In the genomic region with DNA sequence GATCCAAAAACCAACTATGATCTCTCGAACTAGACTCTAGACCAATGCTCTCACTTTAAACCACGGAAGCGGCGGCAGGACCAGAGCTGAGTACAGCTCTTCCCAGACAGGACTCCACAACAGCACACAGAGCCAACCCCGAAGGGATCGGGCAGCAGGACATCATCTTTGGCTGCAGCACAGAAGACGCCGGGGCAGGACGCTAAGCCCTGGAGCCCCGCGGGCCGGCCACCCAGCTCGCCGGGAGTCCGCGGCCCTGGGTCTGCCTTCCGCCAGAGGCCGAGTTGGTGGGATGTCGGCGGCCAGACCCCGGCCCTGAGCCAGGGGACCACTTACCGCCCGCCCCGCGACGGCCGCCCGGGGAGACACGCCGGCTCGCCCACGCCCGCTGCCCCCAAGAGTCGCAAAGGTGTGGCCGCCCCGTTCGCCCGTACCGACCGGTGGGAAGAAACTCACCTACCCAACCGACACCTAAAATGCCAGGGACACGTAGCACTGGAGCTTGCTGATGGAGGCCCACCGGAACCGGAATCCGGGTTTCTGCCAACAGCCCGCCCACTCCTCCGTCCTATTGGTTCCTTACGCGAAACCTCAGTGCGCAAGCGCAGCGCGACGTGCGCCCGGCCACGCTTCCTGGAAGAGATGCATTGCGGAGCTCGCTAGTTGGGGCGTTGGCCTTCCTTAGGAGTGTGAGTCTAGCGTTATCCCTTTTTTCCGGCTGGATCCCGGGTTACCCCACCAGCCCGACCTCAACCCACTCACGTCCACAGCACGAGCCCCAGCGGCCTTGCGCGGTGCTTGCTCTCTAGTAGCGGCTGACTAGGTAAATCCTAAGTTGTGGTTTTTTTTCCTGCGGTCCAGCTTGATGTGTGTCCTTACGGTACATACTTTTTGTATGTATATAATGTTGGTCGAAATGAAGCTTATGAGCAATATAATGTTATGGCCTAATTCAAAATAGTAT, we compare ENCODE assay signal across 8 cellular contexts. TPM values are rescaled to one million over a fixed set of nuclear protein-coding genes. Genes with fewer than 3 reads are reported as not detected.
DNase-seq lines count a peak whose midpoint lies in the region; ATAC-seq and TF ChIP-seq lines count a peak whose summit lies in the region.

A gene (minus strand): TSS at position 510 of the 964 bp plus-strand sequence. CDS start 1,623 bp downstream, outside the sequence.

- H3K36me3 ChIP-seq in smooth muscle cell (ENCODE audit: low read depth): peaks cover 10% of the 10 kb centered on the region

- H3K36me3 Mint-ChIP-seq in WTC11: peaks cover 16% of the 10 kb centered on the region

- H3K4me1 ChIP-seq in smooth muscle cell (ENCODE audit: low read depth): peaks cover 23% of the 10 kb centered on the region

- peak within 1 kb of the TSS; percentile 97 for H3K4me2 ChIP-seq in smooth muscle cell

- H3K4me3 Mint-ChIP-seq in WTC11: peak within 1 kb of the TSS; percentile 100

- CTCF ChIA-PET in AG04450 (lab: Charles Lee): interaction anchor here (0.5 to 8.7 kb wide), 7 partner anchors 13 to 656 kb away, joined by 3 to 53 read pairs (median 3); no protein-coding TSS in a partner anchor
- CTCF ChIA-PET in WTC11 (lab: Charles Lee): interaction anchor here (0.9 to 1.6 kb wide), 3 partner anchors 16 to 496 kb away, joined by 3 to 16 read pairs (median 5); no protein-coding TSS in a partner anchor

- WGBS in smooth muscle cell (ENCODE audit: low lambda C conversion rate): 2% methylated on average over 67 of the region's 73 CpGs

- TF ChIP-seq CTCF in AG04450 (IDR thresholded peaks at IDR 0.05; ENCODE audit: low read depth, low read length): no peak
- no peak for TF ChIP-seq CTCF in WTC11 (IDR thresholded peaks at IDR 0.05)
- TF ChIP-seq CTCF in cardiac fibroblast (IDR thresholded peaks at IDR 0.05; ENCODE audit: low read depth, low read length): no peak
- TF ChIP-seq CTCF in smooth muscle cell (IDR thresholded peaks at IDR 0.05; ENCODE audit: borderline replicate concordance, insufficient read depth, poor library complexity, severe bottlenecking): no peak

- H2AFZ ChIP-seq in smooth muscle cell (ENCODE audit: low read depth): peak within 1 kb of the TSS; percentile 79

- H3F3A ChIP-seq in smooth muscle cell (ENCODE audit: low read depth): no peaks in the 10 kb centered on the region

- H4K20me1 ChIP-seq in smooth muscle cell (ENCODE audit: low read depth): peaks cover 45% of the 10 kb centered on the region

- H3K4me3 ChIP-seq in AG04450 (ENCODE audit: low read depth, low read length) (peak within 1 kb of the TSS; percentile 93), cardiac fibroblast (replicated peaks in 1 of 2; ENCODE audit: low read depth in 2 of 2, low read length in 2 of 2) (peak within 1 kb of the TSS; percentile 81 to 82), smooth muscle cell (peak within 1 kb of the TSS; percentile 90)

- no peaks in the 10 kb centered on the region for H3K27me3 ChIP-seq in AG04450 (ENCODE audit: control insufficient read depth, insufficient read depth, low read length)
- no peaks in the 10 kb centered on the region for H3K27me3 ChIP-seq in smooth muscle cell (ENCODE audit: low read depth)

- peaks cover 51% of the 10 kb centered on the region for H3K79me2 ChIP-seq in smooth muscle cell (ENCODE audit: low read depth)

- no peaks in the 10 kb centered on the region for H3K9me3 Mint-ChIP-seq in WTC11

- peak within 1 kb of the TSS; percentile 91 for H3K9ac ChIP-seq in smooth muscle cell (ENCODE audit: low read depth)

- no peaks in the 10 kb centered on the region for H3K27me3 Mint-ChIP-seq in WTC11 (ENCODE audit: low read depth)

- peak; percentile 94 for DNase-seq in AG04450 (ENCODE audit: low read depth, low spot score)
- DNase-seq in NCI-H226: peak; percentile 94
- DNase-seq in WTC11 (ENCODE audit: low spot score): peak; percentile 94
- DNase-seq in cardiac fibroblast (ENCODE audit: low read depth in 2 of 2): peak; percentile 98
- peak; percentile 96 for DNase-seq in iPS-NIHi7 (ENCODE audit: extremely low spot score)
- peak; percentile 78 for DNase-seq in smooth muscle cell (lab: John Stamatoyannopoulos, UW; ENCODE audit: unreplicated experiment)

- peak; percentile 97 for ATAC-seq in GM18909 (IDR thresholded peaks at IDR 0.05; ENCODE audit: poor library complexity, unreplicated experiment)
- ATAC-seq in HG03175 (IDR thresholded peaks at IDR 0.05; ENCODE audit: unreplicated experiment): peak; percentile 98
- ATAC-seq in WTC11: peak; percentile 94

- H3K27ac ChIP-seq in AG04450 (ENCODE audit: low read depth, low read length) (peak within 1 kb of the TSS; percentile 89), smooth muscle cell (ENCODE audit: low read depth) (peak within 1 kb of the TSS; percentile 34)

- POLR2A ChIA-PET in AG04450 (lab: Yijun Ruan, JAX) (interaction anchor here (0.6 to 1.9 kb wide), 18 partner anchors 8 to 1324 kb away, joined by 3 to 9 read pairs (median 4); a partner anchor contains a TSS), WTC11 (lab: Charles Lee) (interaction anchor here (1.0 to 1.6 kb wide), 3 partner anchors 8 to 23 kb away, joined by 3 to 4 read pairs (median 4); no protein-coding TSS in a partner anchor)

- peaks cover 26% of the 10 kb centered on the region for H3K4me1 Mint-ChIP-seq in WTC11

- peak within 1 kb of the TSS; percentile 90 for H3K27ac Mint-ChIP-seq in WTC11

- H3K9me3 ChIP-seq in AG04450 (ENCODE audit: control insufficient read depth, insufficient read depth, low read length): no peaks in the 10 kb centered on the region
- H3K9me3 ChIP-seq in smooth muscle cell (replicated peaks; ENCODE audit: low read depth): no peaks in the 10 kb centered on the region

TF ChIP-seq in WTC11, 78 proteins besides CTCF, POLR2A, EP300 and RAD21 (continues in another document):
- TF ChIP-seq FOXJ3 (CRISPR knock-in tag; IDR thresholded peaks at IDR 0.05; ENCODE audit: borderline replicate concordance) (no peak), JUN (CRISPR knock-in tag; IDR thresholded peaks at IDR 0.05) (no peak), TEAD1 (CRISPR knock-in tag; IDR thresholded peaks at IDR 0.05) (no peak), NR3C1 (CRISPR knock-in tag; conservative IDR thresholded peaks at IDR 0.05; ENCODE audit: low read depth) (no peak), ZNF263 (CRISPR knock-in tag; IDR thresholded peaks at IDR 0.05; ENCODE audit: low read depth) (no peak), NFYB (CRISPR knock-in tag; conservative IDR thresholded peaks at IDR 0.05; ENCODE audit: low read depth) (peak; percentile 85), ZNF671 (CRISPR knock-in tag; IDR thresholded peaks at IDR 0.05) (no peak), ZNF138 (CRISPR knock-in tag; conservative IDR thresholded peaks at IDR 0.05) (0 out of 2 replicates have a peak, but pooled peaks have one; percentile 62), ATF1 (CRISPR knock-in tag; IDR thresholded peaks at IDR 0.05) (no peak), SMAD4 (CRISPR knock-in tag; IDR thresholded peaks at IDR 0.05) (no peak), ZBTB21 (CRISPR knock-in tag; IDR thresholded peaks at IDR 0.05; ENCODE audit: borderline replicate concordance) (no peak; the same call in 1 of the 2 replicates), OVOL2 (CRISPR knock-in tag; IDR thresholded peaks at IDR 0.05; ENCODE audit: borderline replicate concordance) (no peak)
- TF ChIP-seq, protein P1, sequence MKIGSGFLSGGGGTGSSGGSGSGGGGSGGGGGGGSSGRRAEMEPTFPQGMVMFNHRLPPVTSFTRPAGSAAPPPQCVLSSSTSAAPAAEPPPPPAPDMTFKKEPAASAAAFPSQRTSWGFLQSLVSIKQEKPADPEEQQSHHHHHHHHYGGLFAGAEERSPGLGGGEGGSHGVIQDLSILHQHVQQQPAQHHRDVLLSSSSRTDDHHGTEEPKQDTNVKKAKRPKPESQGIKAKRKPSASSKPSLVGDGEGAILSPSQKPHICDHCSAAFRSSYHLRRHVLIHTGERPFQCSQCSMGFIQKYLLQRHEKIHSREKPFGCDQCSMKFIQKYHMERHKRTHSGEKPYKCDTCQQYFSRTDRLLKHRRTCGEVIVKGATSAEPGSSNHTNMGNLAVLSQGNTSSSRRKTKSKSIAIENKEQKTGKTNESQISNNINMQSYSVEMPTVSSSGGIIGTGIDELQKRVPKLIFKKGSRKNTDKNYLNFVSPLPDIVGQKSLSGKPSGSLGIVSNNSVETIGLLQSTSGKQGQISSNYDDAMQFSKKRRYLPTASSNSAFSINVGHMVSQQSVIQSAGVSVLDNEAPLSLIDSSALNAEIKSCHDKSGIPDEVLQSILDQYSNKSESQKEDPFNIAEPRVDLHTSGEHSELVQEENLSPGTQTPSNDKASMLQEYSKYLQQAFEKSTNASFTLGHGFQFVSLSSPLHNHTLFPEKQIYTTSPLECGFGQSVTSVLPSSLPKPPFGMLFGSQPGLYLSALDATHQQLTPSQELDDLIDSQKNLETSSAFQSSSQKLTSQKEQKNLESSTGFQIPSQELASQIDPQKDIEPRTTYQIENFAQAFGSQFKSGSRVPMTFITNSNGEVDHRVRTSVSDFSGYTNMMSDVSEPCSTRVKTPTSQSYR (CRISPR knock-in tag; IDR thresholded peaks at IDR 0.05): no peak
- TF ChIP-seq, protein P2, sequence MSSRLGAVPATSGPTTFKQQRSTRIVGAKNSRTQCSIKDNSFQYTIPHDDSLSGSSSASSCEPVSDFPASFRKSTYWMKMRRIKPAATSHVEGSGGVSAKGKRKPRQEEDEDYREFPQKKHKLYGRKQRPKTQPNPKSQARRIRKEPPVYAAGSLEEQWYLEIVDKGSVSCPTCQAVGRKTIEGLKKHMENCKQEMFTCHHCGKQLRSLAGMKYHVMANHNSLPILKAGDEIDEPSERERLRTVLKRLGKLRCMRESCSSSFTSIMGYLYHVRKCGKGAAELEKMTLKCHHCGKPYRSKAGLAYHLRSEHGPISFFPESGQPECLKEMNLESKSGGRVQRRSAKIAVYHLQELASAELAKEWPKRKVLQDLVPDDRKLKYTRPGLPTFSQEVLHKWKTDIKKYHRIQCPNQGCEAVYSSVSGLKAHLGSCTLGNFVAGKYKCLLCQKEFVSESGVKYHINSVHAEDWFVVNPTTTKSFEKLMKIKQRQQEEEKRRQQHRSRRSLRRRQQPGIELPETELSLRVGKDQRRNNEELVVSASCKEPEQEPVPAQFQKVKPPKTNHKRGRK (CRISPR knock-in tag; IDR thresholded peaks at IDR 0.05; ENCODE audit: borderline replicate concordance): no peak

RNA-seq across cellular contexts. Expression of the gene that starts here (rescaled TPM):
- polyA plus RNA-seq in AG04450 (2011; rRNA removed): 250 and 344 TPM in 2 replicates
- 105 and 186 TPM in 2 replicates for polyA minus RNA-seq in AG04450 (2011; rRNA and poly(A)+ RNA removed)
- total RNA-seq in WTC11 (2021): 186 to 208 TPM (median 190 TPM) in 3 replicates
- 1,596 and 1,699 TPM in 2 replicates for total RNA-seq in smooth muscle cell
- 839 and 895 TPM in 2 replicates for polyA plus RNA-seq in smooth muscle cell

Comparison
In these comparisons a context has a peak if more than half of its experiments do, and no peak if none do; other contexts are left out.
1. Peak in every context shown above with its lines: DNase-seq, ATAC-seq, H3K4me3 ChIP-seq and H3K27ac ChIP-seq.